Comparison of ENCODE assay signal across 1 cellular context in the genomic region with DNA sequence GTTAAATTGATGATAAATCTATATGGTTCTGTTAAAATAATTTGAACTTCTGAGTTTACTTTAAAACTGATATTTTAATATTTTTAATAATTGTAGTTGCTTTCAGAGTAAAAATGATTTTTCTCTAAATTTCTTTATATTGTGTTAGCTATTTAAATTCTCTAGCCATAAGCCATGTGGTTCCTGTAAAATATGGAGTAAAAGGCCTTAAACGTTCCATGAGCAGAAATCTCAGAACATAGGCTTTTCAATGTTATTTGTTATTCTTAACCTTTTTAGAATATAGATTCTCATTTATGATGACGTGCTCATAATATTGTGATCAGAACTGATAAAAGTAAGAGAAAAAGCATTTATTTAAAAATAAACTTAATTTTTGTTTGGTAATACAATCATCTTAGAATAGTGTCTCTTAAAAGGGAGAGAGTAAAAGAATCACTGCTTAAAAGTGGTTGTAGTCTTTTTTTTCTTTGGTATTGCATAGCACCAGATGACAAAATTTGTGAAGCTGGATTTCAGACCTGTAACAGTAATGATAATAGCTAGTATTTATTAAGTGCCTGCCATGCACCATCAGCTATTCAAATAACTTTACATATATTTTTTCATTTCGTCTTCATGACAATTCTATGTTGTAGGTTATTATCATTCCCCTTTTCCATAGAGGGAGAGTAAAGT.
TF ChIP-seq lines count a peak whose summit lies in the region.

No MANE protein-coding gene starts in this region.

TF ChIP-seq in GM12878, 131 proteins besides CTCF, POLR2A, EP300 and RAD21 (continued from another document):
- TF ChIP-seq SMAD5 (IDR thresholded peaks at IDR 0.05; ENCODE audit: low read depth) (no peak), HDGF (IDR thresholded peaks at IDR 0.05) (no peak), CREM (IDR thresholded peaks at IDR 0.05; ENCODE audit: low read depth) (0 out of 2 replicates have a peak, but pooled peaks have one; percentile 13)
- TF ChIP-seq, protein P1, sequence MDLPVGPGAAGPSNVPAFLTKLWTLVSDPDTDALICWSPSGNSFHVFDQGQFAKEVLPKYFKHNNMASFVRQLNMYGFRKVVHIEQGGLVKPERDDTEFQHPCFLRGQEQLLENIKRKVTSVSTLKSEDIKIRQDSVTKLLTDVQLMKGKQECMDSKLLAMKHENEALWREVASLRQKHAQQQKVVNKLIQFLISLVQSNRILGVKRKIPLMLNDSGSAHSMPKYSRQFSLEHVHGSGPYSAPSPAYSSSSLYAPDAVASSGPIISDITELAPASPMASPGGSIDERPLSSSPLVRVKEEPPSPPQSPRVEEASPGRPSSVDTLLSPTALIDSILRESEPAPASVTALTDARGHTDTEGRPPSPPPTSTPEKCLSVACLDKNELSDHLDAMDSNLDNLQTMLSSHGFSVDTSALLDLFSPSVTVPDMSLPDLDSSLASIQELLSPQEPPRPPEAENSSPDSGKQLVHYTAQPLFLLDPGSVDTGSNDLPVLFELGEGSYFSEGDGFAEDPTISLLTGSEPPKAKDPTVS (IDR thresholded peaks at IDR 0.05; ENCODE audit: low read depth, low read length): no peak
